1 cellular context compared by ENCODE assay signal in genomic region chr5:172887735-172888134, GRCh38.
TF ChIP-seq lines count a peak whose summit lies in the region.

No MANE protein-coding gene starts in this region.

TF ChIP-seq in HepG2, 621 proteins besides CTCF, POLR2A, EP300 and RAD21 (continued from another document):
- no peak for TF ChIP-seq JARID2 (CRISPR knock-in tag; IDR thresholded peaks at IDR 0.05; ENCODE audit: insufficient replicate concordance)
- TF ChIP-seq ZNF746 (CRISPR knock-in tag; IDR thresholded peaks at IDR 0.05), result no peak
- no peak for TF ChIP-seq ZFP82 (CRISPR knock-in tag; IDR thresholded peaks at IDR 0.05; ENCODE audit: borderline replicate concordance)
- TF ChIP-seq ZBTB14 (CRISPR knock-in tag; IDR thresholded peaks at IDR 0.05), result no peak
